Comparison of ENCODE assay signal across 17 cellular contexts in genomic region chr5:38329132-38329715, GRCh38.
DNase-seq lines count a peak whose midpoint lies in the region; FAIRE-seq and TF ChIP-seq lines count a peak whose summit lies in the region.
"Had no signal": no experiment of that assay in that cellular context is flagged by ENCODE, and none has a peak within 500 bp of the region (broad histone marks: within the 10 kb centered on the region; RNA-seq: fewer than 3 reads in every experiment).

No MANE protein-coding gene starts in this region.

- H3K4me3 Mint-ChIP-seq in astrocyte (ENCODE audit: unreplicated experiment), result no peak overlapping the region
- H3K4me3 Mint-ChIP-seq: nephron; stimulated activated naive CD8-positive, alpha-beta T cell treated with anti-CD3 and anti-CD28 coated beads, Interleukin-15, Interleukin-2, amounts not matched to agents 100 ng/mL and 50 ng/mL, for 24 hours had no signal

- H3K9ac ChIP-seq in astrocyte (ENCODE audit: low read length), result no peak overlapping the region
- H3K9ac ChIP-seq in keratinocyte (ENCODE audit: control insufficient read depth, extremely low read depth, insufficient read depth, low read length), result no peak overlapping the region

- H3K9me1 ChIP-seq in keratinocyte (ENCODE audit: control insufficient read depth, extremely low read depth, insufficient read depth, low read length), result no peaks in the 10 kb centered on the region

- H3K4me2 ChIP-seq in astrocyte (ENCODE audit: low read length) (peak overlapping the region; percentile 23), keratinocyte (ENCODE audit: control insufficient read depth, extremely low read depth, insufficient read depth, low read depth, low read length) (no peak overlapping the region)

- no peak for TF ChIP-seq CTCF in astrocyte (IDR thresholded peaks at IDR 0.05; ENCODE audit: insufficient read depth, low read depth, low read length)
- no peak for TF ChIP-seq CTCF in keratinocyte (optimal IDR thresholded peaks at IDR 0.05 in 1 of 3, IDR thresholded peaks at IDR 0.05 in 1 of 3, conservative IDR thresholded peaks at IDR 0.05 in 1 of 3; ENCODE audit: extremely low read depth in 1 of 3, insufficient read depth in 2 of 3, low read length in 3 of 3)
- TF ChIP-seq CTCF in tibial nerve (IDR thresholded peaks at IDR 0.05), result no peak

- dilution Hi-C loops in keratinocyte (cut with MboI; ENCODE audit: extremely low pct_ligation_motif_present, low sequenced_read_pairs), result no loop called here

- peak overlapping the region; percentile 73 for H3K27ac Mint-ChIP-seq in astrocyte (ENCODE audit: unreplicated experiment)
- H3K27ac Mint-ChIP-seq: nephron; stimulated activated naive CD8-positive, alpha-beta T cell treated with anti-CD3 and anti-CD28 coated beads, Interleukin-15, Interleukin-2, amounts not matched to agents 100 ng/mL and 50 ng/mL, for 24 hours had no signal

- H3K36me3 Mint-ChIP-seq in astrocyte (ENCODE audit: low read depth, unreplicated experiment), result peaks cover 2% of the 10 kb centered on the region

- DNase-seq in Caki2 (ENCODE audit: low read depth) (peak; percentile 33), HTR-8/SVneo (ENCODE audit: insufficient read length, low spot score) (peak; percentile 77), astrocyte (ENCODE audit: low read depth) (peak; percentile 8), keratinocyte (ENCODE audit: low read depth, low spot score) (no peak), tibial nerve (ENCODE audit: low spot score in 2 of 2) (no peak), DMS 273 (lab: John Stamatoyannopoulos, UW; ENCODE audit: unreplicated experiment) (no peak), GF-D8 (lab: John Stamatoyannopoulos, UW) (no peak), NCI-H146 treated with DMSO at 0.1 percent for 48 hours (lab: John Stamatoyannopoulos, UW; ENCODE audit: unreplicated experiment) (no peak)
- DNase-seq: DMS79 treated with DMSO at 0.1 percent for 48 hours; effector CD8-positive, alpha-beta T cell; glutamatergic neuron; left ventricle myocardium superior; NK-92 treated with Interleukin-12 subunit alpha and Interleukin-12 subunit beta, amount 100 ng/mL, for 24 hours; right cardiac atrium had no signal

- H3K27me3 Mint-ChIP-seq in astrocyte (ENCODE audit: low read depth, unreplicated experiment), result no peaks in the 10 kb centered on the region
- H3K27me3 Mint-ChIP-seq: stimulated activated naive CD8-positive, alpha-beta T cell treated with anti-CD3 and anti-CD28 coated beads, Interleukin-15, Interleukin-2, amounts not matched to agents 100 ng/mL and 50 ng/mL, for 24 hours had no signal

- TF ChIP-seq EP300 in tibial nerve (IDR thresholded peaks at IDR 0.05), result no peak

- H3K27ac ChIP-seq in astrocyte (ENCODE audit: low read depth, low read length) (no peak overlapping the region), keratinocyte (ENCODE audit: control insufficient read depth, insufficient read depth, low read length) (peak overlapping the region; percentile 42), tibial nerve (no peak overlapping the region)
- H3K27ac ChIP-seq: vagina had no signal

- TF ChIP-seq POLR2A in tibial nerve (IDR thresholded peaks at IDR 0.05), result no peak

- 89 to 93% methylated on average over 5 of the region's 5 CpGs for WGBS in tibial nerve, 2 donors

- no peak overlapping the region for H3K4me3 ChIP-seq in astrocyte (ENCODE audit: insufficient read depth, low read depth, low read length)
- no peak overlapping the region for H3K4me3 ChIP-seq in keratinocyte (ENCODE audit: control insufficient read depth in 2 of 3, extremely low read depth in 1 of 3, insufficient read depth in 2 of 3, low read depth in 1 of 3, low read length in 3 of 3)
- H3K4me3 ChIP-seq in tibial nerve, result no peak overlapping the region
- H3K4me3 ChIP-seq: vagina had no signal

- no peaks in the 10 kb centered on the region for H3K9me3 ChIP-seq in astrocyte (ENCODE audit: insufficient read depth, low read depth, low read length)
- H3K9me3 ChIP-seq in keratinocyte (ENCODE audit: control insufficient read depth, low read depth, low read length), result no peaks in the 10 kb centered on the region
- peaks cover 0 to 4% (median 0%) of the 10 kb centered on the region in 4 donors for H3K9me3 ChIP-seq in tibial nerve
- H3K9me3 ChIP-seq: vagina had no signal

- H3K79me2 ChIP-seq in astrocyte (ENCODE audit: insufficient read depth, low read length) (no peaks in the 10 kb centered on the region), keratinocyte (ENCODE audit: control insufficient read depth, insufficient read depth, low read length) (no peaks in the 10 kb centered on the region)

- H4K20me1 ChIP-seq in astrocyte (ENCODE audit: insufficient read depth, low read length) (no peaks in the 10 kb centered on the region), keratinocyte (ENCODE audit: control insufficient read depth, extremely low read depth, insufficient read depth, low read length) (no peaks in the 10 kb centered on the region)

- FAIRE-seq in HTR-8/SVneo (lab: Jason Lieb, UNC), result peak; percentile 78
- FAIRE-seq in astrocyte (lab: Jason Lieb, UNC), result no peak
- FAIRE-seq in keratinocyte (lab: Jason Lieb, UNC), result peak; percentile 66

- H2AFZ ChIP-seq in astrocyte (ENCODE audit: low read depth, low read length) (no peak overlapping the region), keratinocyte (ENCODE audit: control insufficient read depth, low read length) (no peak overlapping the region)

- in situ Hi-C loops in Caki2 (cut with HindIII; ENCODE audit: low pct_unique_long_range_greater_than_20kb, low sequenced_read_pairs), result no loop called here

- no peaks in the 10 kb centered on the region for H3K27me3 ChIP-seq in astrocyte (ENCODE audit: insufficient read depth, low read length)
- H3K27me3 ChIP-seq in keratinocyte (ENCODE audit: control insufficient read depth, extremely low read depth, insufficient read depth, low read length), result no peaks in the 10 kb centered on the region
- H3K27me3 ChIP-seq in tibial nerve, result no peaks in the 10 kb centered on the region
- H3K27me3 ChIP-seq: vagina had no signal

- peaks cover 22% of the 10 kb centered on the region for H3K4me1 Mint-ChIP-seq in astrocyte (ENCODE audit: low read depth, unreplicated experiment)
- H3K4me1 Mint-ChIP-seq: nephron had no signal

- H3K4me1 ChIP-seq in astrocyte (ENCODE audit: insufficient read depth, low read length), result peaks cover 11% of the 10 kb centered on the region
- peaks cover 14% of the 10 kb centered on the region for H3K4me1 ChIP-seq in keratinocyte (ENCODE audit: control insufficient read depth, extremely low read depth, insufficient read depth, low read length)
- no peaks in the 10 kb centered on the region for H3K4me1 ChIP-seq in tibial nerve
- H3K4me1 ChIP-seq: vagina had no signal

- H3K9me3 Mint-ChIP-seq in astrocyte (ENCODE audit: unreplicated experiment), result peaks cover 2% of the 10 kb centered on the region
- H3K9me3 Mint-ChIP-seq: nephron had no signal

- H3K36me3 ChIP-seq in astrocyte (ENCODE audit: insufficient read depth, low read length) (no peaks in the 10 kb centered on the region), keratinocyte (ENCODE audit: control insufficient read depth in 2 of 2, extremely low read depth in 1 of 2, insufficient read depth in 2 of 2, low read length in 2 of 2) (no peaks in the 10 kb centered on the region), tibial nerve (no peaks in the 10 kb centered on the region)
- H3K36me3 ChIP-seq: vagina had no signal

Comparison
In these comparisons a context has a peak if more than half of its experiments do, and no peak if none do; other contexts are left out.
1. DNase-seq: peak in Caki2 (single experiment), HTR-8/SVneo (single experiment) and astrocyte (single experiment); none in keratinocyte (single experiment), tibial nerve (0 of 2), DMS 273 (single experiment), GF-D8 (single experiment) and NCI-H146 treated with DMSO at 0.1 percent for 48 hours (single experiment).